ENCODE assay signal across 19 cellular contexts in the genomic region with DNA sequence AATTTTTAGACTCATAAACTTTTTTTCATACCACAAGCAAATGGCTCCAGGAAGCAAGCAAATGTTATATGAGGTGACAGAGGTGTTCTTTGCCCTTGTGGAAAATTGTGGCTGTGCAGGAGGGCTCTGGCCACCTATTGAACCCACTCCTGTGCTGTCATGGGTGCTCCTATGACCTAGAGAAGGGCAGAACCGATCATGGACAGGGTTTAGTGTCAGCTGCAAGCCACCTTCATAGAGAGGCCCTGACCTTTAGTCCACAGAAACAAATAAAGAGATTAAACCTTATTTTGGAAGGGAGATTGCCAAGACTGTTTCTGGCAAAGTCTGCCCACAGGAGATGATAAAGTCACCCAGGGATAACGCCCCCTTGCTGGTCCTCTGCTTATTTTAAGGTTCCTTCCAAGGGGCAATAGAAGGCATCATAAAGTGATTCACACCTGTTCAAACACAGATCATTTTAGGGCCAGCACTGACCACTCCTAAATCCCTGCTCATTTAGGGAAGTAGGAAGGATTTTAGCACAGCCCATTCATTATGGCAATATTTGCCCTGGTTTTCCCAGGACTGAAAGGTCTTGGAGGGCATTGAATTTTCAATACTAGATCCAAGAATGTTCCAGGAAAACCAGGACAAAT. TPM values are rescaled to one million over a fixed set of nuclear protein-coding genes. Genes with fewer than 3 reads are reported as not detected.
DNase-seq lines count a peak whose midpoint lies in the region; ATAC-seq and TF ChIP-seq lines count a peak whose summit lies in the region.
"Had no signal": no experiment of that assay in that cellular context is flagged by ENCODE, and none has a peak within 500 bp of the region (broad histone marks: within the 10 kb centered on the region; RNA-seq: fewer than 3 reads in every experiment).

No MANE protein-coding gene starts in this region.

- H3K36me3 ChIP-seq in KOPT-K1 (ENCODE audit: insufficient read depth, low read length) (no peaks in the 10 kb centered on the region), right lobe of liver (no peaks in the 10 kb centered on the region)
- H3K36me3 ChIP-seq: neural progenitor cell, upper lobe of right lung had no signal

- no peaks in the 10 kb centered on the region for H3K27me3 Mint-ChIP-seq in natural killer cell treated with Interleukin-12 subunit alpha and Interleukin-12 subunit beta and Interleukin-15 and Interleukin-18, amount 100 ng/mL, for 72 hours
- H3K27me3 Mint-ChIP-seq: activated CD4-positive, alpha-beta memory T cell treated with anti-CD3 and anti-CD28 coated beads for 36 hours had no signal

- ATAC-seq in GM19035 (IDR thresholded peaks at IDR 0.05; ENCODE audit: unreplicated experiment) (peak; percentile 20), GM21723 (IDR thresholded peaks at IDR 0.05; ENCODE audit: unreplicated experiment) (peak; percentile 45), right lobe of liver (peak; percentile 47 to 81 (median 70)), HG02840 (IDR thresholded peaks at IDR 0.05; ENCODE audit: low FRiP score, unreplicated experiment) (no peak)
- no peak for ATAC-seq in natural killer cell treated with Interleukin-12 subunit alpha and Interleukin-12 subunit beta and Interleukin-15 and Interleukin-18, amount 100 ng/mL, for 72 hours
- ATAC-seq: left cardiac atrium, upper lobe of right lung had no signal

- peaks cover 6% of the 10 kb centered on the region for H3K36me3 Mint-ChIP-seq in natural killer cell treated with Interleukin-12 subunit alpha and Interleukin-12 subunit beta and Interleukin-15 and Interleukin-18, amount 100 ng/mL, for 72 hours
- H3K36me3 Mint-ChIP-seq: activated CD4-positive, alpha-beta memory T cell treated with anti-CD3 and anti-CD28 coated beads for 36 hours; neural progenitor cell had no signal

- H3K4me1 ChIP-seq in right lobe of liver, result peaks cover 0 to 66% (median 26%) of the 10 kb centered on the region in 4 donors

- peaks cover 2% of the 10 kb centered on the region for H3K9me3 Mint-ChIP-seq in natural killer cell treated with Interleukin-12 subunit alpha and Interleukin-12 subunit beta and Interleukin-15 and Interleukin-18, amount 100 ng/mL, for 72 hours
- H3K9me3 Mint-ChIP-seq: activated CD4-positive, alpha-beta memory T cell treated with anti-CD3 and anti-CD28 coated beads for 36 hours; neural progenitor cell had no signal

- no peaks in the 10 kb centered on the region for H3K27me3 ChIP-seq in right lobe of liver
- H3K27me3 ChIP-seq: neural progenitor cell, upper lobe of right lung had no signal

- H3K4me3 Mint-ChIP-seq in natural killer cell treated with Interleukin-12 subunit alpha and Interleukin-12 subunit beta and Interleukin-15 and Interleukin-18, amount 100 ng/mL, for 72 hours, result no peak overlapping the region
- H3K4me3 Mint-ChIP-seq: activated CD4-positive, alpha-beta memory T cell treated with anti-CD3 and anti-CD28 coated beads for 36 hours; neural progenitor cell had no signal

- peak overlapping the region; percentile 37 for H3K27ac ChIP-seq in KOPT-K1 (ENCODE audit: low read depth, low read length, poor library complexity, severe bottlenecking)
- H3K27ac ChIP-seq in right lobe of liver, result peak overlapping the region; percentile 61 to 91 (median 82)
- H3K27ac ChIP-seq: neural progenitor cell, upper lobe of right lung, VCaP had no signal

- intact Hi-C loops in right lobe of liver (cut with DNase I), result loop anchor here in 1 of 2 donors (10.0 kb wide), 1 partner anchor 68 kb away; a partner anchor contains a TSS

- H3K4me3 ChIP-seq in right lobe of liver, result peak overlapping the region in 2 of 3 donors; percentile 3 to 20
- H3K4me3 ChIP-seq: neural progenitor cell, smooth muscle cell, upper lobe of right lung had no signal

- no peak for TF ChIP-seq CTCF in right lobe of liver (IDR thresholded peaks at IDR 0.05)

- 13% methylated on average over 2 of the region's 2 CpGs for WGBS in right lobe of liver (ENCODE audit: insufficient coverage, low coverage, low lambda C conversion rate, missing lambda C conversion rate)

- DNase-seq in right lobe of liver (peak in 2 of 3 donors; percentile 60 to 69), NCI-H774 (lab: John Stamatoyannopoulos, UW) (no peak), NOMO-1 treated with dmso at 0.1 percent for 144 hours (lab: John Stamatoyannopoulos, UW; ENCODE audit: unreplicated experiment) (no peak)
- DNase-seq in natural killer cell treated with Interleukin-12 subunit alpha and Interleukin-12 subunit beta and Interleukin-15 and Interleukin-18, amount 100 ng/mL, for 72 hours (ENCODE audit: low spot score), result no peak
- DNase-seq: activated CD4-positive, alpha-beta memory T cell treated with anti-CD3 and anti-CD28 coated beads for 36 hours; activated naive CD4-positive, alpha-beta T cell treated with anti-CD3 and anti-CD28 coated beads, Interleukin-2, amount 50 U/mL, for 16 hours; activated T-cell treated with anti-CD3 and anti-CD28 coated beads, Interleukin-2, amount 50 U/mL, for 48 hours; left cardiac atrium; NCI-H1417 treated with DMSO at 0.1 percent for 48 hours; stimulated activated CD4-positive, alpha-beta T cell treated with anti-CD3 and anti-CD28 coated beads, Interleukin-4, amount 100 ng/mL, for 1 hour; T-helper 1 cell; upper lobe of right lung had no signal

- peak overlapping the region in 1 of 2 donors; percentile 78 for H3K27ac Mint-ChIP-seq in natural killer cell treated with Interleukin-12 subunit alpha and Interleukin-12 subunit beta and Interleukin-15 and Interleukin-18, amount 100 ng/mL, for 72 hours
- H3K27ac Mint-ChIP-seq: activated CD4-positive, alpha-beta memory T cell treated with anti-CD3 and anti-CD28 coated beads for 36 hours; neural progenitor cell had no signal

- peaks cover 47 to 54% of the 10 kb centered on the region in 2 donors for H3K4me1 Mint-ChIP-seq in natural killer cell treated with Interleukin-12 subunit alpha and Interleukin-12 subunit beta and Interleukin-15 and Interleukin-18, amount 100 ng/mL, for 72 hours (ENCODE audit: low read depth in 2 of 2)

- TF ChIP-seq POLR2A in right lobe of liver (IDR thresholded peaks at IDR 0.05), result no peak

- H3K9me3 ChIP-seq in KOPT-K1 (ENCODE audit: insufficient read depth, low read length, poor library complexity, severe bottlenecking) (no peaks in the 10 kb centered on the region), right lobe of liver (no peaks in the 10 kb centered on the region)
- H3K9me3 ChIP-seq: upper lobe of right lung had no signal

RNA-seq across cellular contexts. Expression of a gene that starts 26.1 kb away (rescaled TPM):
- 1 to 10 TPM in 5 of 6 experiments, under 1 TPM in 1; 0.90 to 6.1 (median 3.2) TPM for total RNA-seq in right lobe of liver
- total RNA-seq in natural killer cell treated with Interleukin-12 subunit alpha and Interleukin-12 subunit beta and Interleukin-15 and Interleukin-18, amount 100 ng/mL, for 72 hours, result 100 to 1,000 TPM; 133 to 241 TPM

Comparison
In these comparisons a context has a peak if more than half of its experiments do, and no peak if none do; other contexts are left out.
1. ATAC-seq: peak in GM19035 (single experiment), GM21723 (single experiment) and right lobe of liver (4 of 4); none in natural killer cell treated with Interleukin-12 subunit alpha and Interleukin-12 subunit beta and Interleukin-15 and Interleukin-18, amount 100 ng/mL, for 72 hours (0 of 2) and HG02840 (single experiment).
2. DNase-seq: peak in right lobe of liver (2 of 3); none in NCI-H774 (single experiment), NOMO-1 treated with dmso at 0.1 percent for 144 hours (single experiment) and natural killer cell treated with Interleukin-12 subunit alpha and Interleukin-12 subunit beta and Interleukin-15 and Interleukin-18, amount 100 ng/mL, for 72 hours (single experiment).
3. RNA of a gene that starts 26.1 kb away (total RNA-seq): 133 to 241 TPM in natural killer cell treated with Interleukin-12 subunit alpha and Interleukin-12 subunit beta and Interleukin-15 and Interleukin-18, amount 100 ng/mL, for 72 hours; 0.90 to 6.1 TPM in right lobe of liver; every median in the first group is over 10 times any median in the second.